ENCODE assay signal across 10 cellular contexts in the genomic region with DNA sequence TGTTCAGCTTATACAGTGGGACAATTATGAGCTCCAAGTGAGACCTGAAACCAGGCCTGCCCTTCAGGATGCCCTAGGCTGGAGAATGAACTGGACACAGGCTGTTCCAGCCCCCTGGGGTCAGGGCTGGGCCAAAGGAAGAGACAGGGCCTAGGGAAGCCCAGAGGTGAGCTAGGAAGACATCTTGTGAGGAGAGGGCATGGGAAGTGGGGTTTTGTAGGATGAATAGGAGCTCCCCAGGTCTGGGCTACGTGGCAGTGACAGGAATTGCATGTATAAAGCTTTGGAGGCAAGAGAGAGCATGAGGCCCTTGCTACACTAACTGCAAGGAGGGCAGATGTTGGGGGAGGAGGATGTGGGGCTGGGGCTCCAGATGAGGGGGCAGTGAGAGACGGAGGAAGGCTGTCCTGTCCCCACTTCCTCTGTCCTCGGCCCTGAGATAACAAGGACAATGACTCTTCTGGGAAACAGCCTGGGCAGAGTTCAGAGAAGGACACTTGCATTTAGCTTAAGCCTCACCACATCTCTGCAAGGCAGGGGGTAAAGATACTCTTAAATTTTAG. TPM values are rescaled to one million over a fixed set of nuclear protein-coding genes. Genes with fewer than 3 reads are reported as not detected.
DNase-seq lines count a peak whose midpoint lies in the region; ATAC-seq and TF ChIP-seq lines count a peak whose summit lies in the region.
"Had no signal": no experiment of that assay in that cellular context is flagged by ENCODE, and none has a peak within 500 bp of the region (broad histone marks: within the 10 kb centered on the region; RNA-seq: fewer than 3 reads in every experiment).

No MANE protein-coding gene starts in this region.

- H3K4me1 ChIP-seq in right lobe of liver, result peaks cover 0 to 11% (median 0%) of the 10 kb centered on the region in 4 donors
- H3K4me1 ChIP-seq in Caco-2, result peaks cover 4% of the 10 kb centered on the region; the same call in 1 of the 2 replicates

- no peaks in the 10 kb centered on the region for H3K4me1 Mint-ChIP-seq in Caco-2 (ENCODE audit: low read depth, unreplicated experiment)

- H3K4me3 ChIP-seq in right lobe of liver (no peak overlapping the region), Caco-2 (ENCODE audit: low read depth, low read length) (no peak overlapping the region)

- H3K9me3 Mint-ChIP-seq in Caco-2 (ENCODE audit: unreplicated experiment), result no peaks in the 10 kb centered on the region
- H3K9me3 Mint-ChIP-seq: T-helper 2 cell treated with Interferon-gamma antibody and Interleukin-4, amounts not matched to agents 5 μg/mL and 100 μg/mL, for 36 hours had no signal

- peak in 3 of 4 donors; percentile 8 to 14 (median 9) for ATAC-seq in right lobe of liver

- no peaks in the 10 kb centered on the region for H3K27me3 ChIP-seq in right lobe of liver
- no peaks in the 10 kb centered on the region for H3K27me3 ChIP-seq in Caco-2 (replicated peaks; ENCODE audit: control insufficient read depth, insufficient read depth, low read length)
- H3K27me3 ChIP-seq: brain microvascular endothelial cell had no signal

- CTCF ChIA-PET in Caco-2 (lab: Charles Lee), result interaction anchor here (0.6 kb wide), 2 partner anchors 50 to 767 kb away, joined by 3 to 5 read pairs; no protein-coding TSS in a partner anchor

- POLR2A ChIA-PET in Caco-2 (lab: Charles Lee), result no interaction called here

- TF ChIP-seq POLR2A in right lobe of liver (IDR thresholded peaks at IDR 0.05), result no peak

- intact Hi-C loops in right lobe of liver (cut with DNase I) (no loop called here), Caco-2 (cut with micrococcal nuclease; ENCODE audit: unreplicated experiment) (no loop called here)

- H3K27ac ChIP-seq in right lobe of liver, result peak overlapping the region in 2 of 3 donors; percentile 31 to 76

- no peak for TF ChIP-seq CTCF in right lobe of liver (IDR thresholded peaks at IDR 0.05)
- no peak for TF ChIP-seq CTCF in Caco-2 (IDR thresholded peaks at IDR 0.05; ENCODE audit: insufficient read depth in 1 of 2, low read depth in 1 of 2, low read length in 1 of 2, severe bottlenecking in 1 of 2, unreplicated experiment in 1 of 2)

- no peak overlapping the region for H3K4me3 Mint-ChIP-seq in Caco-2 (ENCODE audit: unreplicated experiment)
- H3K4me3 Mint-ChIP-seq: T-helper 2 cell treated with Interferon-gamma antibody and Interleukin-4, amounts not matched to agents 5 μg/mL and 100 μg/mL, for 36 hours had no signal

- no peaks in the 10 kb centered on the region for H3K27me3 Mint-ChIP-seq in Caco-2 (ENCODE audit: insufficient read depth, unreplicated experiment)

- H3K36me3 ChIP-seq in right lobe of liver (peaks cover 0 to 19% (median 5%) of the 10 kb centered on the region in 4 donors), Caco-2 (ENCODE audit: control insufficient read depth, insufficient read depth, low read length) (no peaks in the 10 kb centered on the region)

- H3K27ac Mint-ChIP-seq in Caco-2 (ENCODE audit: unreplicated experiment), result no peak overlapping the region
- H3K27ac Mint-ChIP-seq: T-helper 2 cell treated with Interferon-gamma antibody and Interleukin-4, amounts not matched to agents 5 μg/mL and 100 μg/mL, for 36 hours had no signal

- BruUV-seq in Caco-2 (replicated peaks; lab: Mats Ljungman, UMichigan), result no TSS peak

- H3K36me3 Mint-ChIP-seq in Caco-2 (ENCODE audit: insufficient read depth, unreplicated experiment), result peaks cover 6% of the 10 kb centered on the region

- no peaks in the 10 kb centered on the region for H3K9me3 ChIP-seq in right lobe of liver
- no peaks in the 10 kb centered on the region for H3K9me3 ChIP-seq in Caco-2

- 10% methylated on average over 3 of the region's 3 CpGs for WGBS in right lobe of liver (ENCODE audit: insufficient coverage, low coverage, low lambda C conversion rate, missing lambda C conversion rate)

- DNase-seq in CD1c-positive myeloid dendritic cell (ENCODE audit: extremely low spot score), result peak; percentile 24
- DNase-seq in RPMI7951 (ENCODE audit: low read depth), result peak; percentile 18
- DNase-seq in right lobe of liver, result no peak
- DNase-seq in effector CD4-positive, alpha-beta T cell, result no peak
- DNase-seq in NCI-H2196 treated with DMSO at 0.1 percent for 48 hours (lab: John Stamatoyannopoulos, UW; ENCODE audit: unreplicated experiment), result no peak
- no peak for DNase-seq in Caco-2
- DNase-seq: NCI-H2107 had no signal

RNA-seq across cellular contexts. Expression of a gene that starts 1.5 kb away (rescaled TPM):
- total RNA-seq in RPMI7951 (2014; rRNA removed; shearing (Covaris generic)), result 4.3 and 4.4 TPM in 2 replicates
- 10 to 100 TPM in 1 of 6 experiments, 1 to 10 TPM in 5; 2.8 to 10.4 (median 4.7) TPM for total RNA-seq in right lobe of liver
- total RNA-seq in Caco-2 (2022), result 0.11 TPM in 1 of 2 replicates, not detected in the other
- total RNA-seq: Daoy had no signal

RNA-seq across cellular contexts. Expression of a gene that starts 18.4 kb away (rescaled TPM):
- 16.5 and 21.6 TPM in 2 replicates for total RNA-seq in RPMI7951 (2014; rRNA removed; shearing (Covaris generic))
- 10 to 100 TPM in 4 of 6 experiments, 1 to 10 TPM in 2; 8.4 to 14.9 (median 10.3) TPM for total RNA-seq in right lobe of liver
- total RNA-seq in Caco-2 (2022), result 32.2 and 33.9 TPM in 2 replicates

RNA-seq across cellular contexts. Expression of a gene that starts 22.9 kb away (rescaled TPM):
- total RNA-seq in RPMI7951 (2014; rRNA removed; shearing (Covaris generic)), result 0.49 and 0.96 TPM in 2 replicates
- total RNA-seq in right lobe of liver, result 1 to 10 TPM in 2 of 6 experiments, under 1 TPM in 4; 0.51 to 1.6 (median 0.80) TPM
- total RNA-seq in Caco-2 (2022), result not detected in 2 replicates
- total RNA-seq: Daoy had no signal

RNA-seq across cellular contexts. Expression of a gene that starts 35.4 kb away (rescaled TPM):
- total RNA-seq in RPMI7951 (2014; rRNA removed; shearing (Covaris generic)), result 135 and 192 TPM in 2 replicates
- total RNA-seq in right lobe of liver, result 10 to 100 TPM; 30.7 to 58.6 (median 33.3) TPM
- 33.9 and 34.5 TPM in 2 replicates for total RNA-seq in Caco-2 (2022)

RNA-seq across cellular contexts. Expression of a gene that starts 50.8 kb away (rescaled TPM):
- 205 and 240 TPM in 2 replicates for total RNA-seq in RPMI7951 (2014; rRNA removed; shearing (Covaris generic))
- 100 to 1,000 TPM in 1 of 6 experiments, 10 to 100 TPM in 5; 23.8 to 114 (median 31.5) TPM for total RNA-seq in right lobe of liver
- total RNA-seq in Caco-2 (2022), result 60.6 and 61.7 TPM in 2 replicates

Comparison
In these comparisons a context has a peak if more than half of its experiments do, and no peak if none do; other contexts are left out.
1. DNase-seq: peak in CD1c-positive myeloid dendritic cell (single experiment) and RPMI7951 (single experiment); none in right lobe of liver (0 of 3), effector CD4-positive, alpha-beta T cell (single experiment), NCI-H2196 treated with DMSO at 0.1 percent for 48 hours (single experiment) and Caco-2 (0 of 2).